5 cellular contexts compared by ENCODE assay signal in genomic region chr3:19392146-19392545, GRCh38.
"Had no signal": no experiment of that assay in that cellular context is flagged by ENCODE, and none has a peak within 500 bp of the region (broad histone marks: within the 10 kb centered on the region; RNA-seq: fewer than 3 reads in every experiment).

No MANE protein-coding gene starts in this region.

- H3K9me3 Mint-ChIP-seq: GM23338, H9 had no signal

- H3K4me2 ChIP-seq: GM23338 had no signal

- H3K4me3 ChIP-seq: GM23338, K562 had no signal

- H2AFZ ChIP-seq: GM23338 had no signal

- ATAC-seq: GM23338, K562 had no signal

- H3K27ac Mint-ChIP-seq: GM23338, H9 had no signal

- DNase-seq: H9, HCEC 1CT, IMR-90 had no signal

- H3K4me3 Mint-ChIP-seq: GM23338, H9 had no signal
